Comparison of ENCODE assay signal across 8 cellular contexts in the genomic region with DNA sequence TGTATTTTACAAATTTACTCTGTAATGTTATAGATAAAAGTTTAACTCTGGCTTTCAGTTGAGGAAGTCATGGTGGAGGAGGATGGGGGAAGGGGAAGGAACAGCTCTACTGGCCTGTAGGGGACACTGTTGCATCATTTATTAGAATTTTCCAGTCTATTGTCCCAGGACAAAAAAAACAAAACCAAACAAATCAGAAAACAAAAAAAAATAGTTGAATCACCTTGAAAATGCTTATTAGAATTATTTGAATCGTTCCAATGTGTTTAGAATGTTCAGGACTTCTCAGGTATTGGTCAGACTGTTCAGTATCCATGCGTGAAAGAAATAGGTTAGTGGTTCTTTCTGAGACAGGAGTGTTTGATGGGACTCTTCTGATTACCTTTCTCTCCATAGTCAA.
DNase-seq lines count a peak whose midpoint lies in the region; ATAC-seq, FAIRE-seq and TF ChIP-seq lines count a peak whose summit lies in the region.

No MANE protein-coding gene starts in this region.

- no peaks in the 10 kb centered on the region for H3K9me3 Mint-ChIP-seq in astrocyte (ENCODE audit: unreplicated experiment)
- H3K9me3 Mint-ChIP-seq in activated naive CD4-positive, alpha-beta T cell treated with anti-CD3 and anti-CD28 coated beads, Interleukin-2, amount 50 U/mL, for 72 hours, result no peaks in the 10 kb centered on the region

- H3K27me3 Mint-ChIP-seq in astrocyte (ENCODE audit: low read depth, unreplicated experiment), result no peaks in the 10 kb centered on the region

- no peak overlapping the region for H3K27ac ChIP-seq in astrocyte (ENCODE audit: low read depth, low read length)

- no peak for FAIRE-seq in astrocyte (lab: Jason Lieb, UNC)
- FAIRE-seq in islet of Langerhans (lab: Jason Lieb, UNC), result peak; percentile 84

- H3K9ac ChIP-seq in astrocyte (ENCODE audit: low read length), result no peak overlapping the region

- peak; percentile 83 for TF ChIP-seq CTCF in astrocyte (IDR thresholded peaks at IDR 0.05; ENCODE audit: insufficient read depth, low read depth, low read length)

- no peaks in the 10 kb centered on the region for H3K79me2 ChIP-seq in astrocyte (ENCODE audit: insufficient read depth, low read length)

- ATAC-seq in activated naive CD4-positive, alpha-beta T cell treated with anti-CD3 and anti-CD28 coated beads, Interleukin-2, amount 50 U/mL, for 72 hours, result no peak
- ATAC-seq in GM21723 (IDR thresholded peaks at IDR 0.05; ENCODE audit: unreplicated experiment), result no peak

- no peaks in the 10 kb centered on the region for H3K4me1 ChIP-seq in astrocyte (ENCODE audit: insufficient read depth, low read length)

- no peaks in the 10 kb centered on the region for H3K27me3 ChIP-seq in astrocyte (ENCODE audit: insufficient read depth, low read length)

- no peaks in the 10 kb centered on the region for H3K36me3 ChIP-seq in astrocyte (ENCODE audit: insufficient read depth, low read length)

- DNase-seq in ELR (ENCODE audit: low read depth) (peak; percentile 61), HT1080 (ENCODE audit: low read depth) (peak; percentile 34), astrocyte (ENCODE audit: low read depth) (peak; percentile 30), NCI-H2196 (lab: John Stamatoyannopoulos, UW; ENCODE audit: unreplicated experiment) (no peak), T1000 (lab: John Stamatoyannopoulos, UW) (no peak)
- no peak for DNase-seq in activated naive CD4-positive, alpha-beta T cell treated with anti-CD3 and anti-CD28 coated beads, Interleukin-2, amount 50 U/mL, for 72 hours (ENCODE audit: low spot score in 2 of 2)

- H3K4me1 Mint-ChIP-seq in astrocyte (ENCODE audit: low read depth, unreplicated experiment), result no peaks in the 10 kb centered on the region

- H3K4me3 ChIP-seq in astrocyte (ENCODE audit: insufficient read depth, low read depth, low read length), result no peak overlapping the region

- no peak overlapping the region for H3K4me2 ChIP-seq in astrocyte (ENCODE audit: low read length)

- peaks cover 11% of the 10 kb centered on the region for H4K20me1 ChIP-seq in astrocyte (ENCODE audit: insufficient read depth, low read length)

- H3K36me3 Mint-ChIP-seq in astrocyte (ENCODE audit: low read depth, unreplicated experiment), result peaks cover 12% of the 10 kb centered on the region
- H3K36me3 Mint-ChIP-seq in activated naive CD4-positive, alpha-beta T cell treated with anti-CD3 and anti-CD28 coated beads, Interleukin-2, amount 50 U/mL, for 72 hours, result peaks cover 0 to 13% of the 10 kb centered on the region in 2 donors

- H3K4me3 Mint-ChIP-seq in astrocyte (ENCODE audit: unreplicated experiment), result no peak overlapping the region

- H2AFZ ChIP-seq in astrocyte (ENCODE audit: low read depth, low read length), result no peak overlapping the region

- no peaks in the 10 kb centered on the region for H3K9me3 ChIP-seq in astrocyte (ENCODE audit: insufficient read depth, low read depth, low read length)

- H3K27ac Mint-ChIP-seq in astrocyte (ENCODE audit: unreplicated experiment), result no peak overlapping the region
- no peak overlapping the region for H3K27ac Mint-ChIP-seq in activated naive CD4-positive, alpha-beta T cell treated with anti-CD3 and anti-CD28 coated beads, Interleukin-2, amount 50 U/mL, for 72 hours

Comparison
In these comparisons a context has a peak if more than half of its experiments do, and no peak if none do; other contexts are left out.
1. DNase-seq: peak in ELR (single experiment), HT1080 (single experiment) and astrocyte (single experiment); none in activated naive CD4-positive, alpha-beta T cell treated with anti-CD3 and anti-CD28 coated beads, Interleukin-2, amount 50 U/mL, for 72 hours (0 of 2), NCI-H2196 (single experiment) and T1000 (single experiment).